ENCODE assay signal across 8 cellular contexts in the genomic region with DNA sequence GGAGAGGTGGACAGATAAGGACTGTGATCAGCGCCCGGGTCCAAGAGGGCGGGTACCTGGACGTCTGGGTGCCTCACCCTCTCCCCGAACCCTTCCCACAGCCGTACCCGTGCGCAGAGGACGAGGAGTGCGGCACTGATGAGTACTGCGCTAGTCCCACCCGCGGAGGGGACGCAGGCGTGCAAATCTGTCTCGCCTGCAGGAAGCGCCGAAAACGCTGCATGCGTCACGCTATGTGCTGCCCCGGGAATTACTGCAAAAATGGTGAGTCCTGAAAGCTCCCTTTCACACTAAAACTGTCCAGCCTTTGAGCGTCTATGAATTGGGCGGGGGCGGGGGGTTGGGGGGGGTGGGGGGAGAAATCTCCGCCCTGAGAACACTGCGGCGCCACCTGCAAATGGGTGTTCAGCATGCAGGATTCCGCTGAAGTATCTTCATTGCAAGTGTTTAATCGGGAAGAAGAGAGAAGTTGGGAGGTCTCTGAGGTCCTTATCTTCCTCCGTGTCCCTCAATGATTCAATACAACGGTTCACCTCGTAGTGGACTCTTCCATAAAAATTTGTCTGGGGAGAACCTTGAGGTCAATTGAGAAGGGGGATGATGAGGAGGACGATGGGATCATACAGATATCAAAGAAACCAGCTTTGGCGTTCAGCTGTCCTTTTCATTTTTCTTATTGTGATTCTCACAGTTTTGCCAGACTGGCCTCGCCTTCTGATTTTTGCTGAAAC. TPM values are rescaled to one million over a fixed set of nuclear protein-coding genes. Genes with fewer than 3 reads are reported as not detected.
A peak's percentile ranks its signal among the peaks of the same experiment; 100 is the strongest.
DNase-seq lines count a peak whose midpoint lies in the region; ATAC-seq, FAIRE-seq and TF ChIP-seq lines count a peak whose summit lies in the region.

No MANE protein-coding gene starts in this region.

- H3K4me3 ChIP-seq in parathyroid adenoma (ENCODE audit: low read depth, low read length) = peak overlapping the region; percentile 64

- H3K36me3 ChIP-seq in parathyroid adenoma (ENCODE audit: control insufficient read depth, insufficient read depth, low read length) = no peaks in the 10 kb centered on the region

- H3K79me2 ChIP-seq in parathyroid adenoma = no peaks in the 10 kb centered on the region

- H3K9me3 ChIP-seq in parathyroid adenoma (ENCODE audit: control insufficient read depth, low read length) = no peaks in the 10 kb centered on the region

- ATAC-seq in foreskin keratinocyte (peak; percentile 14), GM21737 (IDR thresholded peaks at IDR 0.05; ENCODE audit: unreplicated experiment) (no peak), HG02981 (IDR thresholded peaks at IDR 0.05; ENCODE audit: unreplicated experiment) (no peak)

- no peaks in the 10 kb centered on the region for H3K27me3 ChIP-seq in foreskin keratinocyte
- H3K27me3 ChIP-seq in parathyroid adenoma (ENCODE audit: control insufficient read depth, insufficient read depth, low read length) = no peaks in the 10 kb centered on the region

- FAIRE-seq in GM19239 (lab: Jason Lieb, UNC) = no peak

- peak; percentile 66 for DNase-seq in EH (ENCODE audit: low read depth)
- DNase-seq in RPMI7951 (ENCODE audit: low read depth) = peak; percentile 51
- no peak for DNase-seq in foreskin keratinocyte
- DNase-seq in NCI-H1930 (lab: John Stamatoyannopoulos, UW) = no peak
- DNase-seq in GM19239 (ENCODE audit: insufficient read length, low spot score) = no peak

- H3K9ac ChIP-seq in parathyroid adenoma = no peak overlapping the region

- no peak for TF ChIP-seq CTCF in foreskin keratinocyte (conservative IDR thresholded peaks at IDR 0.05)
- TF ChIP-seq CTCF in parathyroid adenoma (IDR thresholded peaks at IDR 0.05) = no peak

- H3K4me1 ChIP-seq in foreskin keratinocyte (peaks cover 27% of the 10 kb centered on the region), parathyroid adenoma (peaks cover 2% of the 10 kb centered on the region)

- H3K27ac ChIP-seq in foreskin keratinocyte (peak overlapping the region; percentile 24), parathyroid adenoma (no peak overlapping the region)

- peak overlapping the region; percentile 67 for H2AFZ ChIP-seq in parathyroid adenoma

- peak overlapping the region; percentile 91 for H3K4me2 ChIP-seq in parathyroid adenoma (ENCODE audit: low read length)

RNA-seq across cellular contexts. Expression of gene DKK1, which starts 0.9 kb away (rescaled TPM):
- 4.7 and 7.3 TPM in 2 replicates for total RNA-seq in RPMI7951 (2014; rRNA removed; shearing (Covaris generic))
- 228 and 406 TPM in 2 replicates for total RNA-seq in foreskin keratinocyte
- 194 and 421 TPM in 2 replicates for polyA plus RNA-seq in foreskin keratinocyte

Comparison
In these comparisons a context has a peak if more than half of its experiments do, and no peak if none do; other contexts are left out.
1. DNase-seq: peak in EH (single experiment) and RPMI7951 (single experiment); none in foreskin keratinocyte (0 of 2), NCI-H1930 (0 of 2) and GM19239 (single experiment).
2. RNA of gene DKK1, which starts 0.9 kb away (total RNA-seq): 228 to 406 TPM in foreskin keratinocyte; 4.7 to 7.3 TPM in RPMI7951; every median in the first group is over 10 times any median in the second.